1 cellular context compared by ENCODE assay signal in genomic region chr21:39451332-39452206, GRCh38.
TF ChIP-seq lines count a peak whose summit lies in the region.

Gene SH3BGR, plus strand, starts transcription at chr21:39451970. Its CDS starts 127 bp downstream, at chr21:39452097.

TF ChIP-seq in K562, 482 proteins besides CTCF, POLR2A, EP300 and RAD21 (continued from another document and continues in another):
- peak; percentile 15 for TF ChIP-seq PRDM10 (IDR thresholded peaks at IDR 0.05; ENCODE audit: partially characterized antibody)
- no peak for TF ChIP-seq ZNF324 (CRISPR knock-in tag; IDR thresholded peaks at IDR 0.05)
- no peak for TF ChIP-seq ZNF407 (IDR thresholded peaks at IDR 0.05; ENCODE audit: low read depth)
- TF ChIP-seq ZNF830 (CRISPR knock-in tag; IDR thresholded peaks at IDR 0.05), result peak; percentile 27; the same call in 1 of the 2 replicates
- 0 out of 2 replicates have a peak, but pooled peaks have one; percentile 2 for TF ChIP-seq TAL1 (IDR thresholded peaks at IDR 0.05)
- TF ChIP-seq ZMIZ1 (IDR thresholded peaks at IDR 0.05; ENCODE audit: low read depth in 2 of 2, low read length in 2 of 2), result peak in 1 of 2 experiments; percentile 31; a peak in 1 of 4 replicates
- TF ChIP-seq E2F6 (IDR thresholded peaks at IDR 0.05; ENCODE audit: borderline replicate concordance in 1 of 2, extremely low read depth in 1 of 2, insufficient read depth in 1 of 2, insufficient read length in 1 of 2, low read depth in 1 of 2, low read length in 1 of 2, poor library complexity in 1 of 2, severe bottlenecking in 1 of 2), result no peak
- TF ChIP-seq HLTF (IDR thresholded peaks at IDR 0.05), result no peak
- TF ChIP-seq ZSCAN29 (IDR thresholded peaks at IDR 0.05), result no peak
- no peak for TF ChIP-seq ZZZ3 (IDR thresholded peaks at IDR 0.05)
- peak; percentile 65; the same call in 1 of the 2 replicates for TF ChIP-seq KLF13 (tag; IDR thresholded peaks at IDR 0.05; ENCODE audit: borderline replicate concordance, low read depth)
- TF ChIP-seq ZNF41 (CRISPR knock-in tag; conservative IDR thresholded peaks at IDR 0.05), result 0 out of 2 replicates have a peak, but pooled peaks have one; percentile 49
- TF ChIP-seq YY1 (IDR thresholded peaks at IDR 0.05; ENCODE audit: borderline replicate concordance in 1 of 3, control insufficient read depth in 1 of 3, extremely low read depth in 1 of 3, insufficient read depth in 3 of 3, insufficient read length in 1 of 3, insufficient replicate concordance in 2 of 3, low read depth in 1 of 3, low read length in 2 of 3), result peak in 1 of 3 experiments; percentile 7
- peak; percentile 21; the same call in 1 of the 2 replicates for TF ChIP-seq ZBTB9 (CRISPR knock-in tag; IDR thresholded peaks at IDR 0.05)
- 0 out of 4 replicates have a peak, but pooled peaks of 1 of the 2 experiments have one; percentile 88 for TF ChIP-seq ZNF318 (IDR thresholded peaks at IDR 0.05; ENCODE audit: borderline replicate concordance in 1 of 2, low read depth in 1 of 2)
- TF ChIP-seq NELFE (IDR thresholded peaks at IDR 0.05; ENCODE audit: insufficient read depth, insufficient read length), result no peak
- TF ChIP-seq ZNF280A (IDR thresholded peaks at IDR 0.05; ENCODE audit: low read depth, partially characterized antibody), result no peak
- TF ChIP-seq CHCHD3 (CRISPR knock-in tag; IDR thresholded peaks at IDR 0.05), result no peak
